In genomic region chr1:79547514-79547913, GRCh38 we compare ENCODE assay signal across 35 cellular contexts.
"Had no signal": no experiment of that assay in that cellular context is flagged by ENCODE, and none has a peak within 500 bp of the region (broad histone marks: within the 10 kb centered on the region; RNA-seq: fewer than 3 reads in every experiment).

No MANE protein-coding gene starts in this region.

- H3K36me3 ChIP-seq: MG63 had no signal

- H3K4me3 ChIP-seq: MG63 had no signal

- H3K27me3 ChIP-seq: MG63 had no signal

- DNase-seq: Karpas-422, Kasumi-1, MG63, MM.1S, MV-4-11, NCI-H1048, NCI-H1092, NCI-H1092 treated with DMSO at 0.1 percent for 48 hours, NCI-H1105, NCI-H1105 treated with DMSO at 0.1 percent for 48 hours, NCI-H1417, NCI-H1417 treated with DMSO at 0.1 percent for 48 hours, NCI-H1436, NCI-H1436 treated with DMSO at 0.1 percent for 48 hours, NCI-H146, NCI-H1694, NCI-H1694 treated with DMSO at 0.1 percent for 48 hours, NCI-H187, NCI-H187 treated with DMSO at 0.1 percent for 48 hours, NCI-H1930, NCI-H2029, NCI-H2029 treated with DMSO at 0.1 percent for 48 hours, NCI-H2081, NCI-H2081 treated with DMSO at 0.1 percent for 48 hours, NCI-H2107, NCI-H2171, NCI-H2171 treated with DMSO at 0.1 percent for 48 hours, NCI-H2227 treated with DMSO at 0.1 percent for 48 hours, NCI-H226, NCI-H345, NCI-H446, NCI-H446 treated with DMSO at 0.1 percent for 48 hours, NCI-H510A, NCI-H510A treated with DMSO at 0.1 percent for 48 hours, NCI-H524 had no signal

- H3K9me3 ChIP-seq: MG63 had no signal
